Comparison of ENCODE assay signal across 14 cellular contexts in genomic region chr16:28064150-28064549, GRCh38. TPM values are rescaled to one million over a fixed set of nuclear protein-coding genes. Genes with fewer than 3 reads are reported as not detected.
DNase-seq lines count a peak whose midpoint lies in the region; ATAC-seq and TF ChIP-seq lines count a peak whose summit lies in the region.
"Had no signal": no experiment of that assay in that cellular context is flagged by ENCODE, and none has a peak within 500 bp of the region (broad histone marks: within the 10 kb centered on the region; RNA-seq: fewer than 3 reads in every experiment).

No MANE protein-coding gene starts in this region.

- H3K27ac Mint-ChIP-seq in H9 = no peak overlapping the region
- H3K27ac Mint-ChIP-seq in brain = no peak overlapping the region
- H3K27ac Mint-ChIP-seq: IgD-negative memory B cell had no signal

- H2AK5ac ChIP-seq in H9 (ENCODE audit: insufficient read length, low read length) = no peak overlapping the region

- H3K79me1 ChIP-seq in H9 (ENCODE audit: insufficient read depth, low read depth, low read length, poor library complexity, severe bottlenecking) = no peaks in the 10 kb centered on the region

- no peak overlapping the region for H2BK20ac ChIP-seq in H9 (ENCODE audit: low read depth, low read length, poor library complexity, severe bottlenecking)

- H2BK12ac ChIP-seq in H9 (ENCODE audit: insufficient read length, low read depth, low read length) = no peak overlapping the region

- no peak overlapping the region for H3K4me2 ChIP-seq in H9 (ENCODE audit: insufficient read depth, insufficient read length, low read length)

- H3K4me1 ChIP-seq in H9 (ENCODE audit: insufficient read depth, low read length) (no peaks in the 10 kb centered on the region), lower lobe of right lung (no peaks in the 10 kb centered on the region), thoracic aorta (ENCODE audit: control insufficient read depth in 1 of 2, low read depth in 2 of 2) (peaks cover 0 to 56% of the 10 kb centered on the region in 2 donors)
- H3K4me1 ChIP-seq: BE2C had no signal

- H2BK15ac ChIP-seq in H9 (ENCODE audit: low read depth, low read length) = no peak overlapping the region

- no peak overlapping the region for H3K4ac ChIP-seq in H9 (ENCODE audit: low read depth, low read length)

- H3K27ac ChIP-seq in H9 (ENCODE audit: insufficient read length, low read depth, low read length) (no peak overlapping the region), lower lobe of right lung (no peak overlapping the region), thoracic aorta (no peak overlapping the region)

- H2BK5ac ChIP-seq in H9 (ENCODE audit: insufficient read length, low read length) = no peak overlapping the region

- TF ChIP-seq CTCF in H9 (conservative IDR thresholded peaks at IDR 0.05) (no peak), brain (conservative IDR thresholded peaks at IDR 0.05) (no peak), lower lobe of right lung (IDR thresholded peaks at IDR 0.05) (no peak), thoracic aorta (IDR thresholded peaks at IDR 0.05) (no peak)

- no peak overlapping the region for H3K18ac ChIP-seq in H9 (ENCODE audit: insufficient read length, low read depth, low read length)

- H4K8ac ChIP-seq in H9 (replicated peaks; ENCODE audit: insufficient read length, low read depth, low read length) = no peak overlapping the region

- H3K4me3 Mint-ChIP-seq in H9 (peak overlapping the region; percentile 42 to 59; a peak in 3 of 5 replicates), brain (peak overlapping the region in 4 of 5 experiments; percentile 13 to 58 (median 43))

- no peaks in the 10 kb centered on the region for H3K79me2 ChIP-seq in H9 (ENCODE audit: insufficient read depth, low read length)

- H3K36me3 ChIP-seq in lower lobe of right lung = no peaks in the 10 kb centered on the region
- no peaks in the 10 kb centered on the region for H3K36me3 ChIP-seq in thoracic aorta
- H3K36me3 ChIP-seq: BE2C had no signal

- H4K20me1 ChIP-seq in H9 (ENCODE audit: control insufficient read depth, insufficient read depth, insufficient read length) = no peaks in the 10 kb centered on the region

- no peak overlapping the region for H3K14ac ChIP-seq in H9 (ENCODE audit: insufficient read depth, low read length)

- no peak overlapping the region for H3K56ac ChIP-seq in H9 (ENCODE audit: insufficient read length, low read depth, low read length)

- no peak overlapping the region for H3K23ac ChIP-seq in H9 (ENCODE audit: insufficient read length, low read depth, low read length)

- H3K36me3 Mint-ChIP-seq in H9 (ENCODE audit: insufficient read depth in 1 of 3, low read depth in 3 of 3) (no peaks in the 10 kb centered on the region), brain (no peaks in the 10 kb centered on the region)

- no CpG with 5 or more reads among the region's 3 CpGs for WGBS in H9 (ENCODE audit: extremely low coverage, insufficient read length, low lambda C conversion rate)

- H3K9me3 Mint-ChIP-seq in H9 (no peaks in the 10 kb centered on the region), brain (peaks cover 0 to 8% (median 0%) of the 10 kb centered on the region in 5 experiments)
- H3K9me3 Mint-ChIP-seq: CD8-positive, alpha-beta memory T cell; IgD-negative memory B cell had no signal

- H3K9me3 ChIP-seq in H9 (ENCODE audit: control insufficient read depth, low read depth, low read length) (no peaks in the 10 kb centered on the region), lower lobe of right lung (no peaks in the 10 kb centered on the region), thoracic aorta (no peaks in the 10 kb centered on the region)
- H3K9me3 ChIP-seq: BE2C had no signal

- H2BK120ac ChIP-seq in H9 (ENCODE audit: low read depth, low read length, poor library complexity, severe bottlenecking) = no peak overlapping the region

- DNase-seq in H9 = no peak
- peak; percentile 10 for DNase-seq in lower lobe of right lung
- no peak for DNase-seq in thoracic aorta (ENCODE audit: low spot score)
- no peak for DNase-seq in NK-92 treated with Interleukin-12 subunit alpha and Interleukin-12 subunit beta, amount 100 ng/mL, for 24 hours (lab: John Stamatoyannopoulos, UW)
- DNase-seq in EL = no peak
- no peak for DNase-seq in stimulated activated CD8-positive, alpha-beta memory T cell treated with anti-CD3 and anti-CD28 coated beads, Interleukin-4, amount 100 ng/mL, for 48 hours
- DNase-seq: BE2C; CD8-positive, alpha-beta memory T cell; NCI-H1436; NCI-H226 had no signal

- intact Hi-C loops in lower lobe of right lung (cut with DNase I) = no loop called here

- H3T11ph ChIP-seq in H9 (ENCODE audit: low read length) = no peak overlapping the region

- H3K27me3 Mint-ChIP-seq in H9 (ENCODE audit: low read depth) (peaks cover 69% of the 10 kb centered on the region), brain (peaks cover 66% of the 10 kb centered on the region)

- no peak overlapping the region for H4K91ac ChIP-seq in H9 (ENCODE audit: insufficient read length, low read depth, low read length)

- H4K5ac ChIP-seq in H9 (ENCODE audit: insufficient read length, low read depth, low read length) = no peak overlapping the region

- H2AFZ ChIP-seq in H9 (ENCODE audit: low read length) = no peak overlapping the region

- H3K27me3 ChIP-seq in H9 (ENCODE audit: insufficient read depth, low read length) = peaks cover 18% of the 10 kb centered on the region; the same call in 1 of the 2 replicates
- peaks cover 37% of the 10 kb centered on the region for H3K27me3 ChIP-seq in lower lobe of right lung (ENCODE audit: low read depth)
- no peaks in the 10 kb centered on the region for H3K27me3 ChIP-seq in thoracic aorta (replicated peaks; ENCODE audit: insufficient read depth)

- no peak for ATAC-seq in lower lobe of right lung
- no peak for ATAC-seq in thoracic aorta (ENCODE audit: insufficient number of reproducible peaks, low FRiP score, low read depth)

- no peak overlapping the region for H3K9ac ChIP-seq in H9 (ENCODE audit: extremely low read depth, insufficient read length, low read length)

- H3K4me3 ChIP-seq in lower lobe of right lung = no peak overlapping the region
- H3K4me3 ChIP-seq in thoracic aorta = peak overlapping the region; percentile 59

- H3K23me2 ChIP-seq in H9 (ENCODE audit: insufficient read length, low read depth, low read length, poor library complexity, severe bottlenecking) = peaks cover 5% of the 10 kb centered on the region

- peaks cover 5 to 8% of the 10 kb centered on the region in 2 experiments; a peak in 3 of 4 replicates for H3K4me1 Mint-ChIP-seq in H9
- H3K4me1 Mint-ChIP-seq in brain = peaks cover 28% of the 10 kb centered on the region

RNA-seq across cellular contexts. Expression of gene GSG1L, which starts 0.6 kb away (rescaled TPM):
- total RNA-seq in H9 (2021) = 0.35 and 0.83 TPM in 2 replicates
- 3.6 TPM for polyA plus RNA-seq in brain (ENCODE audit: insufficient read depth, low read depth, low replicate concordance)
- total RNA-seq in lower lobe of right lung = 0.30 TPM
- total RNA-seq in thoracic aorta = 1 to 10 TPM; 5.3 to 5.9 TPM
- total RNA-seq: H7, LHCN-M2 had no signal
- polyA plus RNA-seq: CD8-positive, alpha-beta memory T cell; IgD-negative memory B cell had no signal
